In genomic region chr2:164780611-164781167, GRCh38 we compare ENCODE assay signal across 17 cellular contexts.
DNase-seq lines count a peak whose midpoint lies in the region; ATAC-seq and TF ChIP-seq lines count a peak whose summit lies in the region.
"Had no signal": no experiment of that assay in that cellular context is flagged by ENCODE, and none has a peak within 500 bp of the region (broad histone marks: within the 10 kb centered on the region; RNA-seq: fewer than 3 reads in every experiment).

No MANE protein-coding gene starts in this region.

- DNase-seq in coronary artery (ENCODE audit: low spot score) (no peak), mesothelial cell of epicardium (ENCODE audit: low spot score in 2 of 2, unreplicated experiment in 2 of 2) (no peak), tibial nerve (ENCODE audit: low spot score in 2 of 2) (no peak), SHP77 (lab: John Stamatoyannopoulos, UW) (no peak)
- no peak for DNase-seq in stimulated activated CD4-positive, alpha-beta T cell treated with anti-CD3 and anti-CD28 coated beads, Interleukin-4, amount 100 ng/mL, for 24 hours
- DNase-seq in stimulated activated CD4-positive, alpha-beta T cell treated with anti-CD3 and anti-CD28 coated beads, Interleukin-2, amount 100 ng/mL, for 24 hours: no peak
- DNase-seq: BE2C; CD4-positive, alpha-beta memory T cell; DND-41; GDM1; H9; Karpas-422; MM.1S; NCI-H1105; NCI-H187; NCI-H69 had no signal

- no peaks in the 10 kb centered on the region for H3K27me3 Mint-ChIP-seq in mesothelial cell of epicardium (ENCODE audit: low read depth)
- H3K27me3 Mint-ChIP-seq: CD4-positive, alpha-beta memory T cell had no signal

- H3K27me3 ChIP-seq in gastroesophageal sphincter: no peaks in the 10 kb centered on the region
- no peaks in the 10 kb centered on the region for H3K27me3 ChIP-seq in tibial nerve
- H3K27me3 ChIP-seq: BE2C had no signal

- H3K9me3 Mint-ChIP-seq in mesothelial cell of epicardium: no peaks in the 10 kb centered on the region
- H3K9me3 Mint-ChIP-seq: H9 had no signal

- TF ChIP-seq POLR2A in gastroesophageal sphincter (IDR thresholded peaks at IDR 0.05) (no peak), tibial nerve (IDR thresholded peaks at IDR 0.05) (no peak)

- no peak for TF ChIP-seq EP300 in gastroesophageal sphincter (IDR thresholded peaks at IDR 0.05)
- TF ChIP-seq EP300 in tibial nerve (IDR thresholded peaks at IDR 0.05): no peak

- peak overlapping the region; percentile 19 to 81 for H3K27ac ChIP-seq in coronary artery
- H3K27ac ChIP-seq in gastroesophageal sphincter: peak overlapping the region; percentile 49 to 87 (median 69)
- H3K27ac ChIP-seq in tibial nerve: peak overlapping the region in 3 of 4 donors; percentile 42 to 76 (median 76)

- H3K4me3 ChIP-seq in coronary artery (peak overlapping the region; percentile 15), gastroesophageal sphincter (no peak overlapping the region), tibial nerve (no peak overlapping the region)

- peaks cover 3% of the 10 kb centered on the region for H3K36me3 Mint-ChIP-seq in mesothelial cell of epicardium
- H3K36me3 Mint-ChIP-seq: CD4-positive, alpha-beta memory T cell had no signal

- peaks cover 55% of the 10 kb centered on the region for H3K4me1 Mint-ChIP-seq in mesothelial cell of epicardium
- H3K4me1 Mint-ChIP-seq: CD4-positive, alpha-beta memory T cell had no signal

- no peak overlapping the region for H3K4me3 Mint-ChIP-seq in mesothelial cell of epicardium
- H3K4me3 Mint-ChIP-seq: CD4-positive, alpha-beta memory T cell; H9 had no signal

- H3K9me3 ChIP-seq in gastroesophageal sphincter: no peaks in the 10 kb centered on the region
- H3K9me3 ChIP-seq in tibial nerve: no peaks in the 10 kb centered on the region
- H3K9me3 ChIP-seq: BE2C had no signal

- ATAC-seq in gastroesophageal sphincter: no peak

- H3K27ac Mint-ChIP-seq in mesothelial cell of epicardium: peak overlapping the region; percentile 87
- H3K27ac Mint-ChIP-seq: CD4-positive, alpha-beta memory T cell; H9 had no signal

- no peak for TF ChIP-seq CTCF in coronary artery (IDR thresholded peaks at IDR 0.05)
- no peak for TF ChIP-seq CTCF in gastroesophageal sphincter (IDR thresholded peaks at IDR 0.05)
- TF ChIP-seq CTCF in mesothelial cell of epicardium (IDR thresholded peaks at IDR 0.05; ENCODE audit: unreplicated experiment): no peak
- no peak for TF ChIP-seq CTCF in tibial nerve (IDR thresholded peaks at IDR 0.05)

- H3K36me3 ChIP-seq in gastroesophageal sphincter: no peaks in the 10 kb centered on the region
- H3K36me3 ChIP-seq in tibial nerve: no peaks in the 10 kb centered on the region
- H3K36me3 ChIP-seq: BE2C had no signal

- H3K4me1 ChIP-seq in gastroesophageal sphincter (peaks cover 17 to 75% (median 26%) of the 10 kb centered on the region in 3 donors), tibial nerve (peaks cover 0 to 84% (median 11%) of the 10 kb centered on the region in 4 donors)
- H3K4me1 ChIP-seq: BE2C had no signal

- WGBS in gastroesophageal sphincter (ENCODE audit: low coverage in 1 of 2), 2 donors: 73 to 78% methylated on average over 8 to 9 of the region's 9 CpGs
- 71 to 73% methylated on average over 9 of the region's 9 CpGs for WGBS in tibial nerve, 2 donors
